ENCODE assay signal across 7 cellular contexts in genomic region chr17:30040719-30041518, GRCh38.
A peak's percentile ranks its signal among the peaks of the same experiment; 100 is the strongest.
DNase-seq lines count a peak whose midpoint lies in the region; ATAC-seq and TF ChIP-seq lines count a peak whose summit lies in the region.
"Not testable (repeated sequence)": the region's sequence is repeated elsewhere in the genome, so short reads cannot be mapped to it uniquely, and the experiment has no call there.

No MANE protein-coding gene starts in this region.

- not testable (repeated sequence) for H3K9me3 Mint-ChIP-seq in brain

- H2BK12ac ChIP-seq in mesenchymal stem cell (ENCODE audit: low read length in 2 of 2): not testable (repeated sequence)

- not testable (repeated sequence) for H3K9me2 ChIP-seq in HCT116 (ENCODE audit: insufficient read depth)

- not testable (repeated sequence) for H3K27ac ChIP-seq in HCT116 (ENCODE audit: low read depth, low read length)
- H3K27ac ChIP-seq in mesenchymal stem cell (ENCODE audit: low read length, poor library complexity, severe bottlenecking): peak overlapping the region; percentile 45

- H3K14ac ChIP-seq in mesenchymal stem cell (ENCODE audit: low read length in 2 of 2): not testable (repeated sequence)

- not testable (repeated sequence) for H3K4ac ChIP-seq in mesenchymal stem cell (ENCODE audit: low read depth in 1 of 2, low read length in 2 of 2)

- H2AK5ac ChIP-seq in mesenchymal stem cell (ENCODE audit: low read length, severe bottlenecking): not testable (repeated sequence)

- H3K23ac ChIP-seq in mesenchymal stem cell (ENCODE audit: low read length in 2 of 2): not testable (repeated sequence)

- H2BK15ac ChIP-seq in mesenchymal stem cell (ENCODE audit: low read depth, poor library complexity, severe bottlenecking): not testable (repeated sequence)

- not testable (repeated sequence) for H3K4me3 ChIP-seq in HCT116 (replicated peaks in 1 of 2; ENCODE audit: low read depth in 1 of 2, low read length in 2 of 2); fibroblast of mammary gland (ENCODE audit: control insufficient read depth, low read depth, low read length); mesenchymal stem cell (ENCODE audit: insufficient read depth in 1 of 2, low read depth in 1 of 2, low read length in 2 of 2)

- not testable (repeated sequence) for H3K36me3 ChIP-seq in HCT116 (ENCODE audit: control insufficient read depth in 1 of 2, insufficient read depth in 2 of 2, low read length in 2 of 2); mesenchymal stem cell (ENCODE audit: control insufficient read depth in 1 of 2, insufficient read depth in 2 of 2, low read depth in 1 of 2, low read length in 2 of 2)

- BruUV-seq in HCT116 (replicated peaks; lab: Mats Ljungman, UMichigan): not testable (repeated sequence)

- intact Hi-C loops in HCT116 (cut with micrococcal nuclease): not testable (repeated sequence)

- not testable (repeated sequence) for H2AFZ ChIP-seq in HCT116 (ENCODE audit: low read depth, low read length, poor library complexity, severe bottlenecking); mesenchymal stem cell (ENCODE audit: low read depth, low read length)

- ATAC-seq in HCT116: not testable (repeated sequence)

- not testable (repeated sequence) for TF ChIP-seq CTCF in HCT116 (IDR thresholded peaks at IDR 0.05 in 2 of 3, conservative IDR thresholded peaks at IDR 0.05 in 1 of 3; ENCODE audit: borderline replicate concordance in 1 of 3, insufficient read depth in 1 of 3, low read depth in 2 of 3, low read length in 2 of 3); brain (conservative IDR thresholded peaks at IDR 0.05); fibroblast of mammary gland (conservative IDR thresholded peaks at IDR 0.05; ENCODE audit: control insufficient read depth, insufficient read depth, low read depth, low read length)

- not testable (repeated sequence) for H3K79me2 ChIP-seq in HCT116 (ENCODE audit: insufficient read depth, low read length)

- CTCF ChIA-PET in HCT116 (lab: Charles Lee): interaction anchor here (0.6 to 1.3 kb wide), 2 partner anchors 12 to 14 kb away, joined by 4 read pairs; no protein-coding TSS in a partner anchor

- not testable (repeated sequence) for H4K8ac ChIP-seq in mesenchymal stem cell (ENCODE audit: low read length)

- peaks cover 13% of the 10 kb centered on the region for H3K4me1 Mint-ChIP-seq in brain

- not testable (repeated sequence) for H3K9ac ChIP-seq in HCT116 (ENCODE audit: low read length); mesenchymal stem cell (ENCODE audit: low read length)

- not testable (repeated sequence) for H3K36me3 Mint-ChIP-seq in brain

- POLR2A ChIA-PET in HCT116 (lab: Charles Lee): not testable (repeated sequence)

- not testable (repeated sequence) for H3K27me3 Mint-ChIP-seq in brain

- H3K27ac Mint-ChIP-seq in brain: peak overlapping the region in 4 of 5 experiments; percentile 7 to 71 (median 34)

- 77% methylated on average over 4 of the region's 5 CpGs for WGBS in mesenchymal stem cell

- H2BK5ac ChIP-seq in mesenchymal stem cell (ENCODE audit: low read depth, low read length, poor library complexity, severe bottlenecking): not testable (repeated sequence)

- H4K20me1 ChIP-seq in HCT116 (ENCODE audit: insufficient read depth): not testable (repeated sequence)

- not testable (repeated sequence) for H3K79me1 ChIP-seq in mesenchymal stem cell (replicated peaks; ENCODE audit: low read length, poor library complexity, severe bottlenecking)

- peak; percentile 46 for DNase-seq in DMS 273 (lab: John Stamatoyannopoulos, UW; ENCODE audit: unreplicated experiment)
- DNase-seq in HCT116 (ENCODE audit: low read depth, low spot score): not testable (repeated sequence)
- peak; percentile 82 for DNase-seq in MV-4-11 (lab: John Stamatoyannopoulos, UW)
- DNase-seq in SIG-M5 treated with dmso at 0.1 percent for 504 hours (lab: John Stamatoyannopoulos, UW; ENCODE audit: unreplicated experiment): peak; percentile 81
- peak; percentile 67 for DNase-seq in fibroblast of mammary gland (ENCODE audit: low read depth)
- DNase-seq in mesenchymal stem cell: peak; percentile 38

- not testable (repeated sequence) for TF ChIP-seq POLR2A in HCT116 (IDR thresholded peaks at IDR 0.05; ENCODE audit: borderline replicate concordance, extremely low read depth, insufficient read depth, insufficient read length)

- H3K4me3 Mint-ChIP-seq in brain: not testable (repeated sequence)

- not testable (repeated sequence) for H3K18ac ChIP-seq in mesenchymal stem cell (ENCODE audit: low read depth in 1 of 2, low read length in 2 of 2)

- not testable (repeated sequence) for H2BK120ac ChIP-seq in mesenchymal stem cell (ENCODE audit: low read depth, low read length)

- not testable (repeated sequence) for TF ChIP-seq RAD21 in HCT116 (IDR thresholded peaks at IDR 0.05; ENCODE audit: low read depth)

- not testable (repeated sequence) for H3K4me2 ChIP-seq in HCT116 (ENCODE audit: low read length); mesenchymal stem cell (ENCODE audit: low read length, poor library complexity, severe bottlenecking)

- H3K27me3 ChIP-seq in HCT116 (ENCODE audit: insufficient read depth, low read length); mesenchymal stem cell (ENCODE audit: control insufficient read depth in 1 of 2, insufficient read depth in 1 of 2, low read length in 2 of 2): not testable (repeated sequence)

- RAD21 ChIA-PET in HCT116 (lab: Charles Lee; ENCODE audit: low non-redundant PET in 1 of 2, low total read pairs in 2 of 2, uncharacterized antibody in 2 of 2, unreplicated experiment in 2 of 2): not testable (repeated sequence)

- H3K9me3 ChIP-seq in HCT116 (ENCODE audit: control insufficient read depth in 1 of 2, insufficient read depth in 1 of 2, low read depth in 1 of 2, low read length in 2 of 2); mesenchymal stem cell (ENCODE audit: control insufficient read depth, low read length): not testable (repeated sequence)

- H3K4me1 ChIP-seq in HCT116 (ENCODE audit: control insufficient read depth in 1 of 2, insufficient read depth in 2 of 2, low read length in 2 of 2); mesenchymal stem cell (ENCODE audit: control insufficient read depth, insufficient read depth, low read depth, low read length): not testable (repeated sequence)

- not testable (repeated sequence) for H4K91ac ChIP-seq in mesenchymal stem cell (ENCODE audit: low read length)

TF ChIP-seq in HCT116, 20 proteins besides CTCF, POLR2A, EP300 and RAD21:
- TF ChIP-seq SRF (IDR thresholded peaks at IDR 0.05; ENCODE audit: low read depth): peak; percentile 67
